2 cellular contexts compared by ENCODE assay signal in the genomic region with DNA sequence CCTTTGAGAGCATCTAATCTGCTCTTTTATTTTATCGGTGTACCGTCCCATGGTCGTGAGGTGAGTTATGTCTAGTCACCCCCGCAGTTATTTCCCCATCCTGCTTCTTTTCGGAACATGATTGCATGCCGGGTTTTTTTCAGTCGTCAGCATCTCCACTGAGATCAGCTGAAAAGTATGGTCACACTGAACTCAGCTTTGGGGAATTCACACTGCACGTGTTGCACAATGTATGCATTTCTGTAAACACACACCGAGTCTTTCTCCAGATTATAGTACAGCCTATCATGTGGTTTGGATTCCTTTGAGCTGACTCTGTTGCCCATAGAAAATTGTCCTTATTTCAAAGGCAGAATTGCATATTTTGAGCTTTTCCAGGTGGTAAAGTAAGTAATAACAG.
A peak's percentile ranks its signal among the peaks of the same experiment; 100 is the strongest.
TF ChIP-seq lines count a peak whose summit lies in the region.

No MANE protein-coding gene starts in this region.

TF ChIP-seq in K562, 482 proteins besides CTCF, POLR2A, EP300 and RAD21:
- peak; percentile 40; the same call in 1 of the 2 replicates for TF ChIP-seq BHLHE40 (IDR thresholded peaks at IDR 0.05; ENCODE audit: low read length)
- no peak for TF ChIP-seq MECOM (CRISPR knock-in tag; IDR thresholded peaks at IDR 0.05)
- TF ChIP-seq, protein P1, sequence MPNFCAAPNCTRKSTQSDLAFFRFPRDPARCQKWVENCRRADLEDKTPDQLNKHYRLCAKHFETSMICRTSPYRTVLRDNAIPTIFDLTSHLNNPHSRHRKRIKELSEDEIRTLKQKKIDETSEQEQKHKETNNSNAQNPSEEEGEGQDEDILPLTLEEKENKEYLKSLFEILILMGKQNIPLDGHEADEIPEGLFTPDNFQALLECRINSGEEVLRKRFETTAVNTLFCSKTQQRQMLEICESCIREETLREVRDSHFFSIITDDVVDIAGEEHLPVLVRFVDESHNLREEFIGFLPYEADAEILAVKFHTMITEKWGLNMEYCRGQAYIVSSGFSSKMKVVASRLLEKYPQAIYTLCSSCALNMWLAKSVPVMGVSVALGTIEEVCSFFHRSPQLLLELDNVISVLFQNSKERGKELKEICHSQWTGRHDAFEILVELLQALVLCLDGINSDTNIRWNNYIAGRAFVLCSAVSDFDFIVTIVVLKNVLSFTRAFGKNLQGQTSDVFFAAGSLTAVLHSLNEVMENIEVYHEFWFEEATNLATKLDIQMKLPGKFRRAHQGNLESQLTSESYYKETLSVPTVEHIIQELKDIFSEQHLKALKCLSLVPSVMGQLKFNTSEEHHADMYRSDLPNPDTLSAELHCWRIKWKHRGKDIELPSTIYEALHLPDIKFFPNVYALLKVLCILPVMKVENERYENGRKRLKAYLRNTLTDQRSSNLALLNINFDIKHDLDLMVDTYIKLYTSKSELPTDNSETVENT (CRISPR knock-in tag; IDR thresholded peaks at IDR 0.05) = no peak
- TF ChIP-seq ZNF140 (CRISPR knock-in tag; IDR thresholded peaks at IDR 0.05) = no peak
- TF ChIP-seq JUNB (CRISPR knock-in tag; conservative IDR thresholded peaks at IDR 0.05) = no peak
- no peak for TF ChIP-seq MIER1 (IDR thresholded peaks at IDR 0.05; ENCODE audit: low read depth)
- TF ChIP-seq NR4A1 (CRISPR knock-in tag; IDR thresholded peaks at IDR 0.05) = no peak
- TF ChIP-seq NR4A1 (tag; IDR thresholded peaks at IDR 0.05) = no peak
- TF ChIP-seq, protein P2, sequence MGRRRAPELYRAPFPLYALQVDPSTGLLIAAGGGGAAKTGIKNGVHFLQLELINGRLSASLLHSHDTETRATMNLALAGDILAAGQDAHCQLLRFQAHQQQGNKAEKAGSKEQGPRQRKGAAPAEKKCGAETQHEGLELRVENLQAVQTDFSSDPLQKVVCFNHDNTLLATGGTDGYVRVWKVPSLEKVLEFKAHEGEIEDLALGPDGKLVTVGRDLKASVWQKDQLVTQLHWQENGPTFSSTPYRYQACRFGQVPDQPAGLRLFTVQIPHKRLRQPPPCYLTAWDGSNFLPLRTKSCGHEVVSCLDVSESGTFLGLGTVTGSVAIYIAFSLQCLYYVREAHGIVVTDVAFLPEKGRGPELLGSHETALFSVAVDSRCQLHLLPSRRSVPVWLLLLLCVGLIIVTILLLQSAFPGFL (CRISPR knock-in tag; IDR thresholded peaks at IDR 0.05) = no peak
- TF ChIP-seq ZC3H4 (CRISPR knock-in tag; IDR thresholded peaks at IDR 0.05; ENCODE audit: borderline replicate concordance) = no peak
- TF ChIP-seq SRSF3 (IDR thresholded peaks at IDR 0.05; ENCODE audit: insufficient read depth, low read length) = no peak
- TF ChIP-seq, protein P3, sequence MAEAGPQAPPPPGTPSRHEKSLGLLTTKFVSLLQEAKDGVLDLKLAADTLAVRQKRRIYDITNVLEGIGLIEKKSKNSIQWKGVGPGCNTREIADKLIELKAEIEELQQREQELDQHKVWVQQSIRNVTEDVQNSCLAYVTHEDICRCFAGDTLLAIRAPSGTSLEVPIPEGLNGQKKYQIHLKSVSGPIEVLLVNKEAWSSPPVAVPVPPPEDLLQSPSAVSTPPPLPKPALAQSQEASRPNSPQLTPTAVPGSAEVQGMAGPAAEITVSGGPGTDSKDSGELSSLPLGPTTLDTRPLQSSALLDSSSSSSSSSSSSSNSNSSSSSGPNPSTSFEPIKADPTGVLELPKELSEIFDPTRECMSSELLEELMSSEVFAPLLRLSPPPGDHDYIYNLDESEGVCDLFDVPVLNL (CRISPR knock-in tag; IDR thresholded peaks at IDR 0.05; ENCODE audit: low read depth) = no peak
- no peak for TF ChIP-seq GATA2 (CRISPR knock-in tag; IDR thresholded peaks at IDR 0.05)
- TF ChIP-seq CEBPG (CRISPR knock-in tag; IDR thresholded peaks at IDR 0.05) = no peak
- peak; percentile 26 to 46; a peak in 2 of 4 replicates for TF ChIP-seq CEBPG (tag; conservative IDR thresholded peaks at IDR 0.05 in 1 of 2, IDR thresholded peaks at IDR 0.05 in 1 of 2)
- no peak for TF ChIP-seq MTF1 (CRISPR knock-in tag; IDR thresholded peaks at IDR 0.05; ENCODE audit: borderline replicate concordance)
- peak; percentile 88 for TF ChIP-seq CEBPB (tag; IDR thresholded peaks at IDR 0.05)
- no peak for TF ChIP-seq GTF2F1 (IDR thresholded peaks at IDR 0.05; ENCODE audit: low read depth, low read length)
- no peak for TF ChIP-seq PML (IDR thresholded peaks at IDR 0.05; ENCODE audit: low read length)
- TF ChIP-seq MAFG (tag; conservative IDR thresholded peaks at IDR 0.05) = peak; percentile 38; the same call in 1 of the 2 replicates
- TF ChIP-seq, protein P4, sequence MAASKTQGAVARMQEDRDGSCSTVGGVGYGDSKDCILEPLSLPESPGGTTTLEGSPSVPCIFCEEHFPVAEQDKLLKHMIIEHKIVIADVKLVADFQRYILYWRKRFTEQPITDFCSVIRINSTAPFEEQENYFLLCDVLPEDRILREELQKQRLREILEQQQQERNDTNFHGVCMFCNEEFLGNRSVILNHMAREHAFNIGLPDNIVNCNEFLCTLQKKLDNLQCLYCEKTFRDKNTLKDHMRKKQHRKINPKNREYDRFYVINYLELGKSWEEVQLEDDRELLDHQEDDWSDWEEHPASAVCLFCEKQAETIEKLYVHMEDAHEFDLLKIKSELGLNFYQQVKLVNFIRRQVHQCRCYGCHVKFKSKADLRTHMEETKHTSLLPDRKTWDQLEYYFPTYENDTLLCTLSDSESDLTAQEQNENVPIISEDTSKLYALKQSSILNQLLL (CRISPR knock-in tag; IDR thresholded peaks at IDR 0.05; ENCODE audit: borderline replicate concordance) = no peak

TF ChIP-seq in GM23338, 12 proteins besides CTCF, POLR2A, EP300 and RAD21:
- no peak for TF ChIP-seq CREB1 (CRISPR knock-in tag; IDR thresholded peaks at IDR 0.05; ENCODE audit: low read depth)
- TF ChIP-seq, protein P5, sequence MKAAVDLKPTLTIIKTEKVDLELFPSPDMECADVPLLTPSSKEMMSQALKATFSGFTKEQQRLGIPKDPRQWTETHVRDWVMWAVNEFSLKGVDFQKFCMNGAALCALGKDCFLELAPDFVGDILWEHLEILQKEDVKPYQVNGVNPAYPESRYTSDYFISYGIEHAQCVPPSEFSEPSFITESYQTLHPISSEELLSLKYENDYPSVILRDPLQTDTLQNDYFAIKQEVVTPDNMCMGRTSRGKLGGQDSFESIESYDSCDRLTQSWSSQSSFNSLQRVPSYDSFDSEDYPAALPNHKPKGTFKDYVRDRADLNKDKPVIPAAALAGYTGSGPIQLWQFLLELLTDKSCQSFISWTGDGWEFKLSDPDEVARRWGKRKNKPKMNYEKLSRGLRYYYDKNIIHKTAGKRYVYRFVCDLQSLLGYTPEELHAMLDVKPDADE (IDR thresholded peaks at IDR 0.05) = no peak
- TF ChIP-seq EZH2phosphoT487 (IDR thresholded peaks at IDR 0.05; ENCODE audit: unreplicated experiment) = no peak
- TF ChIP-seq STAT1 (IDR thresholded peaks at IDR 0.05; ENCODE audit: unreplicated experiment) = no peak
- TF ChIP-seq EZH2 (IDR thresholded peaks at IDR 0.05; ENCODE audit: low read depth, unreplicated experiment) = no peak
- TF ChIP-seq, protein P6, sequence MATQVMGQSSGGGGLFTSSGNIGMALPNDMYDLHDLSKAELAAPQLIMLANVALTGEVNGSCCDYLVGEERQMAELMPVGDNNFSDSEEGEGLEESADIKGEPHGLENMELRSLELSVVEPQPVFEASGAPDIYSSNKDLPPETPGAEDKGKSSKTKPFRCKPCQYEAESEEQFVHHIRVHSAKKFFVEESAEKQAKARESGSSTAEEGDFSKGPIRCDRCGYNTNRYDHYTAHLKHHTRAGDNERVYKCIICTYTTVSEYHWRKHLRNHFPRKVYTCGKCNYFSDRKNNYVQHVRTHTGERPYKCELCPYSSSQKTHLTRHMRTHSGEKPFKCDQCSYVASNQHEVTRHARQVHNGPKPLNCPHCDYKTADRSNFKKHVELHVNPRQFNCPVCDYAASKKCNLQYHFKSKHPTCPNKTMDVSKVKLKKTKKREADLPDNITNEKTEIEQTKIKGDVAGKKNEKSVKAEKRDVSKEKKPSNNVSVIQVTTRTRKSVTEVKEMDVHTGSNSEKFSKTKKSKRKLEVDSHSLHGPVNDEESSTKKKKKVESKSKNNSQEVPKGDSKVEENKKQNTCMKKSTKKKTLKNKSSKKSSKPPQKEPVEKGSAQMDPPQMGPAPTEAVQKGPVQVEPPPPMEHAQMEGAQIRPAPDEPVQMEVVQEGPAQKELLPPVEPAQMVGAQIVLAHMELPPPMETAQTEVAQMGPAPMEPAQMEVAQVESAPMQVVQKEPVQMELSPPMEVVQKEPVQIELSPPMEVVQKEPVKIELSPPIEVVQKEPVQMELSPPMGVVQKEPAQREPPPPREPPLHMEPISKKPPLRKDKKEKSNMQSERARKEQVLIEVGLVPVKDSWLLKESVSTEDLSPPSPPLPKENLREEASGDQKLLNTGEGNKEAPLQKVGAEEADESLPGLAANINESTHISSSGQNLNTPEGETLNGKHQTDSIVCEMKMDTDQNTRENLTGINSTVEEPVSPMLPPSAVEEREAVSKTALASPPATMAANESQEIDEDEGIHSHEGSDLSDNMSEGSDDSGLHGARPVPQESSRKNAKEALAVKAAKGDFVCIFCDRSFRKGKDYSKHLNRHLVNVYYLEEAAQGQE (IDR thresholded peaks at IDR 0.05; ENCODE audit: unreplicated experiment) = no peak
- no peak for TF ChIP-seq POLR2AphosphoS5 (IDR thresholded peaks at IDR 0.05; ENCODE audit: low read depth)
- TF ChIP-seq JUNB (IDR thresholded peaks at IDR 0.05; ENCODE audit: unreplicated experiment) = no peak
